8 cellular contexts compared by ENCODE assay signal in the genomic region with DNA sequence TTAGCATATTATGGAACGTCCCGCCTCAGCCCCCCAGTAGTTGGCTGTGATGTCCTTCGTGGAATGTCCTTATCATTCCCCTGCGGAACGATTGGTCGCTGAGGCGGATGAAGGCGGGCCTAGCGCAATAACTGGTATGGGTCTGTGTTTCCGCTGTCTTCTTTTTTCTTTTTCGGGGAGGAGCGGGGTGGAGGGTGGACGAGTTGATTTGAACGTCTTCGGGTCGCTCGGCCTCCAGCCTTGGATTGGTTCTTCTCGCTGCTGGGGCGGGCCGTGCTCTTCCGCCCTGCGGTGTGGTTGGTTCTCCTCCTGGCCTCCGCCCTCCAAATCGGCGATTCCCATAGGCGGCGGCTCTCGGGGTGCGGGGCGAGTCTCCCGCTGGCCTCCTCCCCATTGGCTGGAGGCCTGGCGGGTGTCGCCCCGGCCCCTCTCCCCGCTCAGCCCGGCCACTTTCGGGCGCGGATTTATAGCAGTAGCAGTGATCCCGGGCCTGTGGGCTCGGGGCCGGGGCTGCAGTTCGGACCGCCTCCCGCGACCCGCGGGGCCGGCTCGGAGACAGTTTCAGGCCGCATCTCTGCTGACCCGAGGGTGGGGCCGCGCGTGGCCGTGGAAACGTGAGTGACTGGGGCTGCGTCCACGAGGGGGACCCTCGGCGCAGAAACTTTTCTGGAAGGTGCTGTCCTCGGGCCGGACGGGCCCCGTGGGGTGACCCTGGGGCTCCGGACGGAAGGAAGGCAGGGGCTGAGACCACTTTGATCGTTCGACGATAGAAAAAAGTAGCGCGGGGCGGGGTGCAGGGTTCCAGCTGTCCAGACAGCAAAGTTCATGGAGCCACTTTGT. TPM values are rescaled to one million over a fixed set of nuclear protein-coding genes. Genes with fewer than 3 reads are reported as not detected.
DNase-seq lines count a peak whose midpoint lies in the region; ATAC-seq and TF ChIP-seq lines count a peak whose summit lies in the region.

No MANE protein-coding gene starts in this region.

- peak; percentile 100 for DNase-seq in EL
- peak; percentile 98 for DNase-seq in H4 (ENCODE audit: low spot score)
- peak; percentile 99 for DNase-seq in RPMI7951 (ENCODE audit: low read depth)
- DNase-seq in activated T-helper 2 cell treated with anti-CD3 and anti-CD28 coated beads, Interferon-gamma antibody, Interleukin-2, Interleukin-4, amounts not matched to agents 10 μg/mL and 5 μg/mL and 100 μg/mL, durations not matched to agents 14 hours and 24 hours and 36 hours (ENCODE audit: low spot score) = peak; percentile 96
- DNase-seq in fibroblast of lung (ENCODE audit: low read depth in 2 of 2) = peak; percentile 100
- DNase-seq in naive thymus-derived CD4-positive, alpha-beta T cell = peak; percentile 87 to 99 (median 99)

- H3K27me3 ChIP-seq in fibroblast of lung (ENCODE audit: control insufficient read depth, insufficient read depth, low read length) = no peaks in the 10 kb centered on the region
- H3K27me3 ChIP-seq in naive thymus-derived CD4-positive, alpha-beta T cell (ENCODE audit: control insufficient read depth in 2 of 2, insufficient read depth in 2 of 2, low read length in 2 of 2) = no peaks in the 10 kb centered on the region

- peak overlapping the region; percentile 90 for H3K9ac ChIP-seq in fibroblast of lung (ENCODE audit: insufficient read depth, low read length)

- H3K27ac ChIP-seq in fibroblast of lung (ENCODE audit: insufficient read depth, low read length) = peak overlapping the region; percentile 90
- H3K27ac ChIP-seq in naive thymus-derived CD4-positive, alpha-beta T cell (ENCODE audit: low read depth, low read length) = peak overlapping the region; percentile 92

- H2AFZ ChIP-seq in fibroblast of lung (ENCODE audit: low read length) = peak overlapping the region; percentile 45

- no peaks in the 10 kb centered on the region for H4K20me1 ChIP-seq in fibroblast of lung (ENCODE audit: control insufficient read depth, extremely low read depth, insufficient read depth, low read length)

- peak overlapping the region; percentile 95 for H3K27ac Mint-ChIP-seq in activated T-helper 2 cell treated with anti-CD3 and anti-CD28 coated beads, Interferon-gamma antibody, Interleukin-2, Interleukin-4, amounts not matched to agents 10 μg/mL and 5 μg/mL and 100 μg/mL, durations not matched to agents 14 hours and 24 hours and 36 hours
- H3K27ac Mint-ChIP-seq in naive thymus-derived CD4-positive, alpha-beta T cell = peak overlapping the region; percentile 96 to 100 (median 98)
- H3K27ac Mint-ChIP-seq in stimulated activated memory B cell treated with anti-CD40 and anti-IgM and Interleukin-4, amounts not matched to agents 10 μg/mL and 1 μg/mL and 100 μg/mL, for 72 hours = peak overlapping the region; percentile 93

- TF ChIP-seq CTCF in LNCAP (IDR thresholded peaks at IDR 0.05) = peak; percentile 18; the same call in 1 of the 2 replicates
- TF ChIP-seq CTCF in fibroblast of lung (conservative IDR thresholded peaks at IDR 0.05 in 1 of 2, IDR thresholded peaks at IDR 0.05 in 1 of 2; ENCODE audit: low read depth in 1 of 2, low read length in 2 of 2) = peak; percentile 2 to 15

- H3K36me3 Mint-ChIP-seq in activated T-helper 2 cell treated with anti-CD3 and anti-CD28 coated beads, Interferon-gamma antibody, Interleukin-2, Interleukin-4, amounts not matched to agents 10 μg/mL and 5 μg/mL and 100 μg/mL, durations not matched to agents 14 hours and 24 hours and 36 hours (ENCODE audit: low read depth) = peaks cover 11% of the 10 kb centered on the region
- peaks cover 0 to 15% (median 5%) of the 10 kb centered on the region in 5 donors for H3K36me3 Mint-ChIP-seq in naive thymus-derived CD4-positive, alpha-beta T cell
- H3K36me3 Mint-ChIP-seq in stimulated activated memory B cell treated with anti-CD40 and anti-IgM and Interleukin-4, amounts not matched to agents 10 μg/mL and 1 μg/mL and 100 μg/mL, for 72 hours = peaks cover 13% of the 10 kb centered on the region

- H3K79me2 ChIP-seq in fibroblast of lung (ENCODE audit: control insufficient read depth, insufficient read depth, low read length) = peaks cover 52% of the 10 kb centered on the region

- intact Hi-C loops in activated T-helper 2 cell treated with anti-CD3 and anti-CD28 coated beads, Interferon-gamma antibody, Interleukin-2, Interleukin-4, amounts not matched to agents 10 μg/mL and 5 μg/mL and 100 μg/mL, durations not matched to agents 14 hours and 24 hours and 36 hours (cut with micrococcal nuclease) = loop anchor here (1.0 to 5.0 kb wide), 4 partner anchors 9 to 200 kb away; a partner anchor contains a TSS
- intact Hi-C loops in naive thymus-derived CD4-positive, alpha-beta T cell (cut with micrococcal nuclease) = loop anchor here (1.0 to 10.0 kb wide), 18 partner anchors 9 to 1873 kb away; a partner anchor contains a TSS

- peak overlapping the region; percentile 88 to 99 (median 97) for H3K4me3 ChIP-seq in fibroblast of lung (replicated peaks in 1 of 4; ENCODE audit: control extremely low read depth in 1 of 4, insufficient read depth in 1 of 4, low read depth in 3 of 4, low read length in 4 of 4)
- H3K4me3 ChIP-seq in naive thymus-derived CD4-positive, alpha-beta T cell (ENCODE audit: low read length) = peak overlapping the region; percentile 68

- H3K4me2 ChIP-seq in fibroblast of lung (ENCODE audit: extremely low read depth, insufficient read depth, low read length) = peak overlapping the region; percentile 92

- no peaks in the 10 kb centered on the region for H3K9me3 Mint-ChIP-seq in activated T-helper 2 cell treated with anti-CD3 and anti-CD28 coated beads, Interferon-gamma antibody, Interleukin-2, Interleukin-4, amounts not matched to agents 10 μg/mL and 5 μg/mL and 100 μg/mL, durations not matched to agents 14 hours and 24 hours and 36 hours
- peaks cover 0 to 12% (median 0%) of the 10 kb centered on the region in 11 donors for H3K9me3 Mint-ChIP-seq in naive thymus-derived CD4-positive, alpha-beta T cell
- H3K9me3 Mint-ChIP-seq in stimulated activated memory B cell treated with anti-CD40 and anti-IgM and Interleukin-4, amounts not matched to agents 10 μg/mL and 1 μg/mL and 100 μg/mL, for 72 hours = no peaks in the 10 kb centered on the region

- ATAC-seq in naive thymus-derived CD4-positive, alpha-beta T cell = peak; percentile 71
- ATAC-seq in stimulated activated memory B cell treated with anti-CD40 and anti-IgM and Interleukin-4, amounts not matched to agents 10 μg/mL and 1 μg/mL and 100 μg/mL, for 72 hours = peak; percentile 80

- no peaks in the 10 kb centered on the region for H3K27me3 Mint-ChIP-seq in activated T-helper 2 cell treated with anti-CD3 and anti-CD28 coated beads, Interferon-gamma antibody, Interleukin-2, Interleukin-4, amounts not matched to agents 10 μg/mL and 5 μg/mL and 100 μg/mL, durations not matched to agents 14 hours and 24 hours and 36 hours (ENCODE audit: low read depth)
- peaks cover 0 to 4% (median 0%) of the 10 kb centered on the region in 5 donors for H3K27me3 Mint-ChIP-seq in naive thymus-derived CD4-positive, alpha-beta T cell
- H3K27me3 Mint-ChIP-seq in stimulated activated memory B cell treated with anti-CD40 and anti-IgM and Interleukin-4, amounts not matched to agents 10 μg/mL and 1 μg/mL and 100 μg/mL, for 72 hours = no peaks in the 10 kb centered on the region

- no peaks in the 10 kb centered on the region for H3K9me3 ChIP-seq in fibroblast of lung (ENCODE audit: control insufficient read depth, insufficient read depth, low read depth, low read length)
- no peaks in the 10 kb centered on the region for H3K9me3 ChIP-seq in naive thymus-derived CD4-positive, alpha-beta T cell (ENCODE audit: control insufficient read depth in 2 of 3, low read length in 3 of 3)

- H3K36me3 ChIP-seq in fibroblast of lung (ENCODE audit: control insufficient read depth, insufficient read depth, low read length) = peaks cover 6% of the 10 kb centered on the region
- H3K36me3 ChIP-seq in naive thymus-derived CD4-positive, alpha-beta T cell (ENCODE audit: control insufficient read depth in 2 of 3, insufficient read depth in 3 of 3, low read length in 3 of 3) = peaks cover 0 to 30% (median 0%) of the 10 kb centered on the region in 3 experiments

- H3K4me1 ChIP-seq in fibroblast of lung (ENCODE audit: control insufficient read depth, extremely low read depth, insufficient read depth, low read length) = peaks cover 3% of the 10 kb centered on the region
- H3K4me1 ChIP-seq in naive thymus-derived CD4-positive, alpha-beta T cell (ENCODE audit: control insufficient read depth in 2 of 2, insufficient read depth in 2 of 2, low read length in 2 of 2) = peaks cover 0 to 20% of the 10 kb centered on the region in 2 donors

- CTCF ChIA-PET in naive thymus-derived CD4-positive, alpha-beta T cell (lab: Charles Lee) = interaction anchor here (0.7 to 1.2 kb wide), 2 partner anchors 12 to 32 kb away, joined by 5 to 7 read pairs; no protein-coding TSS in a partner anchor

- POLR2A ChIA-PET in naive thymus-derived CD4-positive, alpha-beta T cell (lab: Charles Lee) = interaction anchor here (0.5 to 2.7 kb wide), 32 partner anchors 8 to 1890 kb away, joined by 3 to 53 read pairs (median 4); a partner anchor contains a TSS

- peaks cover 22% of the 10 kb centered on the region for H3K4me1 Mint-ChIP-seq in activated T-helper 2 cell treated with anti-CD3 and anti-CD28 coated beads, Interferon-gamma antibody, Interleukin-2, Interleukin-4, amounts not matched to agents 10 μg/mL and 5 μg/mL and 100 μg/mL, durations not matched to agents 14 hours and 24 hours and 36 hours (ENCODE audit: low read depth)
- H3K4me1 Mint-ChIP-seq in naive thymus-derived CD4-positive, alpha-beta T cell = peaks cover 21 to 56% (median 37%) of the 10 kb centered on the region in 7 donors
- peaks cover 31% of the 10 kb centered on the region for H3K4me1 Mint-ChIP-seq in stimulated activated memory B cell treated with anti-CD40 and anti-IgM and Interleukin-4, amounts not matched to agents 10 μg/mL and 1 μg/mL and 100 μg/mL, for 72 hours

- H3K4me3 Mint-ChIP-seq in activated T-helper 2 cell treated with anti-CD3 and anti-CD28 coated beads, Interferon-gamma antibody, Interleukin-2, Interleukin-4, amounts not matched to agents 10 μg/mL and 5 μg/mL and 100 μg/mL, durations not matched to agents 14 hours and 24 hours and 36 hours (ENCODE audit: low read depth) = peak overlapping the region; percentile 90
- peak overlapping the region; percentile 93 to 100 (median 98) for H3K4me3 Mint-ChIP-seq in naive thymus-derived CD4-positive, alpha-beta T cell
- H3K4me3 Mint-ChIP-seq in stimulated activated memory B cell treated with anti-CD40 and anti-IgM and Interleukin-4, amounts not matched to agents 10 μg/mL and 1 μg/mL and 100 μg/mL, for 72 hours = peak overlapping the region; percentile 96

RNA-seq across cellular contexts. Expression of a gene that starts 2.1 kb away (rescaled TPM):
- total RNA-seq in H4 (2014; rRNA removed; shearing (Covaris generic)) = 4.7 and 8.4 TPM in 2 replicates
- total RNA-seq in RPMI7951 (2014; rRNA removed; shearing (Covaris generic)) = 11.8 and 12.1 TPM in 2 replicates
- total RNA-seq in activated T-helper 2 cell treated with anti-CD3 and anti-CD28 coated beads, Interferon-gamma antibody, Interleukin-2, Interleukin-4, amounts not matched to agents 10 μg/mL and 5 μg/mL and 100 μg/mL, durations not matched to agents 14 hours and 24 hours and 36 hours = 16.3 and 17.9 TPM in 2 replicates
- 13.0 and 13.9 TPM in 2 replicates for total RNA-seq in fibroblast of lung
- 7.8 and 7.9 TPM in 2 replicates for polyA plus RNA-seq in fibroblast of lung
- polyA plus RNA-seq in fibroblast of lung (2012) = 8.6 and 9.1 TPM in 2 replicates
- polyA minus RNA-seq in fibroblast of lung (ENCODE audit: low replicate concordance) = 1.9 and 7.5 TPM in 2 replicates
- total RNA-seq in naive thymus-derived CD4-positive, alpha-beta T cell = 10 to 100 TPM; 14.4 to 33.8 (median 21.8) TPM
- 10 to 100 TPM in 1 of 2 donors, 1 to 10 TPM in 1; 9.1 to 22.2 TPM for polyA plus RNA-seq in naive thymus-derived CD4-positive, alpha-beta T cell

RNA-seq across cellular contexts. Expression of a gene that starts 9.7 kb away (rescaled TPM):
- 24.0 and 28.4 TPM in 2 replicates for total RNA-seq in H4 (2014; rRNA removed; shearing (Covaris generic))
- total RNA-seq in RPMI7951 (2014; rRNA removed; shearing (Covaris generic)) = 35.1 and 40.3 TPM in 2 replicates
- 89.6 and 89.9 TPM in 2 replicates for total RNA-seq in activated T-helper 2 cell treated with anti-CD3 and anti-CD28 coated beads, Interferon-gamma antibody, Interleukin-2, Interleukin-4, amounts not matched to agents 10 μg/mL and 5 μg/mL and 100 μg/mL, durations not matched to agents 14 hours and 24 hours and 36 hours
- 123 and 127 TPM in 2 replicates for total RNA-seq in fibroblast of lung
- 55.5 and 64.7 TPM in 2 replicates for polyA plus RNA-seq in fibroblast of lung
- 54.6 and 70.9 TPM in 2 replicates for polyA plus RNA-seq in fibroblast of lung (2012)
- 33.3 and 39.2 TPM in 2 replicates for polyA minus RNA-seq in fibroblast of lung (ENCODE audit: low replicate concordance)
- total RNA-seq in naive thymus-derived CD4-positive, alpha-beta T cell = 100 to 1,000 TPM in 2 of 5 experiments, 10 to 100 TPM in 3; 73.1 to 106 (median 89.7) TPM
- polyA plus RNA-seq in naive thymus-derived CD4-positive, alpha-beta T cell = 10 to 100 TPM; 28.6 to 43.1 TPM

Comparison
In these comparisons a context has a peak if more than half of its experiments do, and no peak if none do; other contexts are left out.
1. Peak in every context shown above with its lines: DNase-seq, ATAC-seq, H3K4me3 ChIP-seq and H3K27ac ChIP-seq.